ENCODE assay signal across 1 cellular context in the genomic region with DNA sequence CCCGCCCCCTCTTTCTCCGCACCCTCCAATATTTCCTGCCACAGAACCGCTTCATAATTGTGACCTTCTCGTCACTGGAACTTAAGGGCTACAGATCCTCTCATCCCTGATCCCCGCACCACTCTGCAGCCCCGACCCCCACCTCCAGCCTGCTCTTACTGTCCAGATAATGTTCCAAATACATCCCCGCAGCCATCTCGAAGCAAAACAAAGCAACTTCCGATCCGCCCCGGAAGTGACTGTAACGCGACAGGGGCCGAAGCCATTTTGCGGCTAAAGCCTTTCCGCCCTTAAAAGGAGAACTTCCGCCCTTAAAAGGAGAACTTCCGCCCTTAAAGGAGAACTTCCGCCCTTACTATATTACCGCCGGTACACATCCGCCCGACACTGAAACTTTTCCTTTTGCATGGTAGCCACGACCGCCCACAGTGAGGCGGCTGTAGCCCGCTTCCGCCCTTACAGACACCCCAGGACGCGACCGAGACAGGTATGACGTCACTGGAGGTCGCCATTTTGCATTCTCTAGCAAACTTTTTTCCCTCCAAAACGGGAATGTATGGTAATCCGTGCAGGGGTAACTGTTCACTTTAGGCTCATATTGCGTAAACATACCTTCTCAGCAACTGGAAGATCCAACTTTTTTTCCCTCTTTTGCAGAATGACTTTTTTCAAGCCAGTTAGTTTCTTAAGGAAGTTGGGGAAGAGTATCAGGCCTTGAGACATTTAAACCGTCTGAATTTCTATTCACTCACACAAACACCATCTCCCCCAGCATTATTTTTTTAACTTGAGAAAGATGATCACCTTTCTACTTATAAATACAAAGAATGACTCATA.
TF ChIP-seq lines count a peak whose summit lies in the region.

A gene (minus strand): TSS at position 214 of the 837 bp plus-strand sequence. CDS start 18 bp downstream, at position 196.

TF ChIP-seq in HepG2, 621 proteins besides CTCF, POLR2A, EP300 and RAD21 (continued from another document and continues in another):
- TF ChIP-seq, protein P1, sequence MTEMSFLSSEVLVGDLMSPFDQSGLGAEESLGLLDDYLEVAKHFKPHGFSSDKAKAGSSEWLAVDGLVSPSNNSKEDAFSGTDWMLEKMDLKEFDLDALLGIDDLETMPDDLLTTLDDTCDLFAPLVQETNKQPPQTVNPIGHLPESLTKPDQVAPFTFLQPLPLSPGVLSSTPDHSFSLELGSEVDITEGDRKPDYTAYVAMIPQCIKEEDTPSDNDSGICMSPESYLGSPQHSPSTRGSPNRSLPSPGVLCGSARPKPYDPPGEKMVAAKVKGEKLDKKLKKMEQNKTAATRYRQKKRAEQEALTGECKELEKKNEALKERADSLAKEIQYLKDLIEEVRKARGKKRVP (CRISPR knock-in tag; IDR thresholded peaks at IDR 0.05) = peak in 1 of 2 experiments; percentile 72; a peak in 2 of 4 replicates
- TF ChIP-seq NBN (conservative IDR thresholded peaks at IDR 0.05) (no peak), ZNF780A (CRISPR knock-in tag; IDR thresholded peaks at IDR 0.05) (0 out of 2 replicates have a peak, but pooled peaks have one; percentile 56), ZNF296 (CRISPR knock-in tag; conservative IDR thresholded peaks at IDR 0.05) (no peak; the same call in 1 of the 2 replicates), SIN3A (IDR thresholded peaks at IDR 0.05; ENCODE audit: borderline replicate concordance, low read depth, low read length) (0 out of 2 replicates have a peak, but pooled peaks have one; percentile 25), MATR3 (CRISPR knock-in tag; IDR thresholded peaks at IDR 0.05) (no peak), ELF4 (CRISPR knock-in tag; IDR thresholded peaks at IDR 0.05; ENCODE audit: borderline replicate concordance) (peak; percentile 100), MIER3 (CRISPR knock-in tag; IDR thresholded peaks at IDR 0.05; ENCODE audit: borderline replicate concordance) (peak; percentile 79), ZNF33B (CRISPR knock-in tag; IDR thresholded peaks at IDR 0.05) (peak; percentile 67; the same call in 1 of the 2 replicates), ZNF747 (CRISPR knock-in tag; IDR thresholded peaks at IDR 0.05; ENCODE audit: borderline replicate concordance) (0 out of 2 replicates have a peak, but pooled peaks have one; percentile 71), KDM5A (IDR thresholded peaks at IDR 0.05; ENCODE audit: borderline replicate concordance, low read length) (peak; percentile 98), HHEX (CRISPR knock-in tag; IDR thresholded peaks at IDR 0.05) (no peak), KLF9 (CRISPR knock-in tag; IDR thresholded peaks at IDR 0.05; ENCODE audit: low read depth) (0 out of 2 replicates have a peak, but pooled peaks have one; percentile 42), ZNF44 (CRISPR knock-in tag; IDR thresholded peaks at IDR 0.05) (peak; percentile 51; the same call in 1 of the 2 replicates), ZFP36L1 (CRISPR knock-in tag; IDR thresholded peaks at IDR 0.05) (0 out of 2 replicates have a peak, but pooled peaks have one; percentile 18), SIX1 (CRISPR knock-in tag; IDR thresholded peaks at IDR 0.05; ENCODE audit: borderline replicate concordance) (peak; percentile 52; the same call in 1 of the 2 replicates), ZNF772 (CRISPR knock-in tag; IDR thresholded peaks at IDR 0.05) (peak; percentile 78), ZFP36 (IDR thresholded peaks at IDR 0.05; ENCODE audit: borderline replicate concordance, low read depth, low read length, partially characterized antibody) (peak; percentile 34), CHD4 (IDR thresholded peaks at IDR 0.05; ENCODE audit: borderline replicate concordance, low read length) (peak; percentile 3; the same call in 1 of the 2 replicates), ELF3 (CRISPR knock-in tag; IDR thresholded peaks at IDR 0.05) (peak; percentile 79; the same call in 1 of the 2 replicates), ASH2L (IDR thresholded peaks at IDR 0.05; ENCODE audit: insufficient read length, low read depth, low read length) (peak; percentile 88), DNMT1 (CRISPR knock-in tag; IDR thresholded peaks at IDR 0.05) (no peak), HOXA5 (CRISPR knock-in tag; IDR thresholded peaks at IDR 0.05) (peak; percentile 74), ZFP62 (CRISPR knock-in tag; IDR thresholded peaks at IDR 0.05) (no peak), SIN3B (IDR thresholded peaks at IDR 0.05; ENCODE audit: low read length) (peak; percentile 88), ZNF615 (CRISPR knock-in tag; IDR thresholded peaks at IDR 0.05; ENCODE audit: borderline replicate concordance) (peak; percentile 98)
- TF ChIP-seq, protein P2, sequence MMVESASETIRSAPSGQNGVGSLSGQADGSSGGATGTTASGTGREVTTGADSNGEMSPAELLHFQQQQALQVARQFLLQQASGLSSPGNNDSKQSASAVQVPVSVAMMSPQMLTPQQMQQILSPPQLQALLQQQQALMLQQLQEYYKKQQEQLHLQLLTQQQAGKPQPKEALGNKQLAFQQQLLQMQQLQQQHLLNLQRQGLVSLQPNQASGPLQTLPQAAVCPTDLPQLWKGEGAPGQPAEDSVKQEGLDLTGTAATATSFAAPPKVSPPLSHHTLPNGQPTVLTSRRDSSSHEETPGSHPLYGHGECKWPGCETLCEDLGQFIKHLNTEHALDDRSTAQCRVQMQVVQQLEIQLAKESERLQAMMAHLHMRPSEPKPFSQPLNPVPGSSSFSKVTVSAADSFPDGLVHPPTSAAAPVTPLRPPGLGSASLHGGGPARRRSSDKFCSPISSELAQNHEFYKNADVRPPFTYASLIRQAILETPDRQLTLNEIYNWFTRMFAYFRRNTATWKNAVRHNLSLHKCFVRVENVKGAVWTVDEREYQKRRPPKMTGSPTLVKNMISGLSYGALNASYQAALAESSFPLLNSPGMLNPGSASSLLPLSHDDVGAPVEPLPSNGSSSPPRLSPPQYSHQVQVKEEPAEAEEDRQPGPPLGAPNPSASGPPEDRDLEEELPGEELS (CRISPR knock-in tag; IDR thresholded peaks at IDR 0.05) = peak; percentile 69; the same call in 1 of the 2 replicates
- TF ChIP-seq, protein P3, sequence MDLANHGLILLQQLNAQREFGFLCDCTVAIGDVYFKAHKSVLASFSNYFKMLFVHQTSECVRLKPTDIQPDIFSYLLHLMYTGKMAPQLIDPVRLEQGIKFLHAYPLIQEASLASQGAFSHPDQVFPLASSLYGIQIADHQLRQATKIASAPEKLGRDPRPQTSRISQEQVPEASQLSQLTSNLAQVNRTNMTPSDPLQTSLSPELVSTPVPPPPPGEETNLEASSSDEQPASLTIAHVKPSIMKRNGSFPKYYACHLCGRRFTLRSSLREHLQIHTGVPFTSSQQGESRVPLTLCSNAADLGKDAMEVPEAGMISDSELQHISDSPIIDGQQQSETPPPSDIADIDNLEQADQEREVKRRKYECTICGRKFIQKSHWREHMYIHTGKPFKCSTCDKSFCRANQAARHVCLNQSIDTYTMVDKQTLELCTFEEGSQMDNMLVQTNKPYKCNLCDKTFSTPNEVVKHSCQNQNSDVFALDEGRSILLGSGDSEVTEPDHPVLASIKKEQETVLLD (CRISPR knock-in tag; IDR thresholded peaks at IDR 0.05; ENCODE audit: low read depth) = peak; percentile 75; the same call in 1 of the 2 replicates
- TF ChIP-seq, protein P4, sequence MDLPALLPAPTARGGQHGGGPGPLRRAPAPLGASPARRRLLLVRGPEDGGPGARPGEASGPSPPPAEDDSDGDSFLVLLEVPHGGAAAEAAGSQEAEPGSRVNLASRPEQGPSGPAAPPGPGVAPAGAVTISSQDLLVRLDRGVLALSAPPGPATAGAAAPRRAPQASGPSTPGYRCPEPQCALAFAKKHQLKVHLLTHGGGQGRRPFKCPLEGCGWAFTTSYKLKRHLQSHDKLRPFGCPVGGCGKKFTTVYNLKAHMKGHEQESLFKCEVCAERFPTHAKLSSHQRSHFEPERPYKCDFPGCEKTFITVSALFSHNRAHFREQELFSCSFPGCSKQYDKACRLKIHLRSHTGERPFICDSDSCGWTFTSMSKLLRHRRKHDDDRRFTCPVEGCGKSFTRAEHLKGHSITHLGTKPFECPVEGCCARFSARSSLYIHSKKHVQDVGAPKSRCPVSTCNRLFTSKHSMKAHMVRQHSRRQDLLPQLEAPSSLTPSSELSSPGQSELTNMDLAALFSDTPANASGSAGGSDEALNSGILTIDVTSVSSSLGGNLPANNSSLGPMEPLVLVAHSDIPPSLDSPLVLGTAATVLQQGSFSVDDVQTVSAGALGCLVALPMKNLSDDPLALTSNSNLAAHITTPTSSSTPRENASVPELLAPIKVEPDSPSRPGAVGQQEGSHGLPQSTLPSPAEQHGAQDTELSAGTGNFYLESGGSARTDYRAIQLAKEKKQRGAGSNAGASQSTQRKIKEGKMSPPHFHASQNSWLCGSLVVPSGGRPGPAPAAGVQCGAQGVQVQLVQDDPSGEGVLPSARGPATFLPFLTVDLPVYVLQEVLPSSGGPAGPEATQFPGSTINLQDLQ (CRISPR knock-in tag; IDR thresholded peaks at IDR 0.05) = peak; percentile 14; the same call in 1 of the 2 replicates
- TF ChIP-seq, protein P5, sequence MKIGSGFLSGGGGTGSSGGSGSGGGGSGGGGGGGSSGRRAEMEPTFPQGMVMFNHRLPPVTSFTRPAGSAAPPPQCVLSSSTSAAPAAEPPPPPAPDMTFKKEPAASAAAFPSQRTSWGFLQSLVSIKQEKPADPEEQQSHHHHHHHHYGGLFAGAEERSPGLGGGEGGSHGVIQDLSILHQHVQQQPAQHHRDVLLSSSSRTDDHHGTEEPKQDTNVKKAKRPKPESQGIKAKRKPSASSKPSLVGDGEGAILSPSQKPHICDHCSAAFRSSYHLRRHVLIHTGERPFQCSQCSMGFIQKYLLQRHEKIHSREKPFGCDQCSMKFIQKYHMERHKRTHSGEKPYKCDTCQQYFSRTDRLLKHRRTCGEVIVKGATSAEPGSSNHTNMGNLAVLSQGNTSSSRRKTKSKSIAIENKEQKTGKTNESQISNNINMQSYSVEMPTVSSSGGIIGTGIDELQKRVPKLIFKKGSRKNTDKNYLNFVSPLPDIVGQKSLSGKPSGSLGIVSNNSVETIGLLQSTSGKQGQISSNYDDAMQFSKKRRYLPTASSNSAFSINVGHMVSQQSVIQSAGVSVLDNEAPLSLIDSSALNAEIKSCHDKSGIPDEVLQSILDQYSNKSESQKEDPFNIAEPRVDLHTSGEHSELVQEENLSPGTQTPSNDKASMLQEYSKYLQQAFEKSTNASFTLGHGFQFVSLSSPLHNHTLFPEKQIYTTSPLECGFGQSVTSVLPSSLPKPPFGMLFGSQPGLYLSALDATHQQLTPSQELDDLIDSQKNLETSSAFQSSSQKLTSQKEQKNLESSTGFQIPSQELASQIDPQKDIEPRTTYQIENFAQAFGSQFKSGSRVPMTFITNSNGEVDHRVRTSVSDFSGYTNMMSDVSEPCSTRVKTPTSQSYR (CRISPR knock-in tag; IDR thresholded peaks at IDR 0.05; ENCODE audit: borderline replicate concordance) = peak; percentile 4; the same call in 1 of the 2 replicates
- TF ChIP-seq, protein P6, sequence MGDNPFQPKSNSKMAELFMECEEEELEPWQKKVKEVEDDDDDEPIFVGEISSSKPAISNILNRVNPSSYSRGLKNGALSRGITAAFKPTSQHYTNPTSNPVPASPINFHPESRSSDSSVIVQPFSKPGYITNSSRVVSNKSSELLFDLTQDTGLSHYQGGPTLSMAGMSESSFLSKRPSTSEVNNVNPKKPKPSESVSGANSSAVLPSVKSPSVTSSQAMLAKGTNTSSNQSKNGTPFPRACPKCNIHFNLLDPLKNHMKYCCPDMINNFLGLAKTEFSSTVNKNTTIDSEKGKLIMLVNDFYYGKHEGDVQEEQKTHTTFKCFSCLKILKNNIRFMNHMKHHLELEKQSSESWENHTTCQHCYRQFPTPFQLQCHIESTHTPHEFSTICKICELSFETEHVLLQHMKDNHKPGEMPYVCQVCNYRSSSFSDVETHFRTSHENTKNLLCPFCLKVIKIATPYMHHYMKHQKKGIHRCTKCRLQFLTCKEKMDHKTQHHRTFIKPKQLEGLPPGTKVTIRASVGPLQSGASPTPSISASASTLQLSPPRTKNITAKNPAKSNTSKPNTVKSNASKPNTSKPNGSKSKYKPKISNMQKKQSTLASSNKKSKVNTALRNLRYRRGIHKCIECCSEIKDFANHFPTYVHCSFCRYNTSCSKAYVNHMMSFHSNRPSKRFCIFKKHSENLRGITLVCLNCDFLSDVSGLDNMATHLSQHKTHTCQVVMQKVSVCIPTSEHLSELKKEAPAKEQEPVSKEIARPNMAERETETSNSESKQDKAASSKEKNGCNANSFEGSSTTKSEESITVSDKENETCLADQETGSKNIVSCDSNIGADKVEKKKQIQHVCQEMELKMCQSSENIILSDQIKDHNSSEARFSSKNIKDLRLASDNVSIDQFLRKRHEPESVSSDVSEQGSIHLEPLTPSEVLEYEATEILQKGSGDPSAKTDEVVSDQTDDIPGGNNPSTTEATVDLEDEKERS (CRISPR knock-in tag; IDR thresholded peaks at IDR 0.05) = 0 out of 2 replicates have a peak, but pooled peaks have one; percentile 22
- TF ChIP-seq, protein P7, sequence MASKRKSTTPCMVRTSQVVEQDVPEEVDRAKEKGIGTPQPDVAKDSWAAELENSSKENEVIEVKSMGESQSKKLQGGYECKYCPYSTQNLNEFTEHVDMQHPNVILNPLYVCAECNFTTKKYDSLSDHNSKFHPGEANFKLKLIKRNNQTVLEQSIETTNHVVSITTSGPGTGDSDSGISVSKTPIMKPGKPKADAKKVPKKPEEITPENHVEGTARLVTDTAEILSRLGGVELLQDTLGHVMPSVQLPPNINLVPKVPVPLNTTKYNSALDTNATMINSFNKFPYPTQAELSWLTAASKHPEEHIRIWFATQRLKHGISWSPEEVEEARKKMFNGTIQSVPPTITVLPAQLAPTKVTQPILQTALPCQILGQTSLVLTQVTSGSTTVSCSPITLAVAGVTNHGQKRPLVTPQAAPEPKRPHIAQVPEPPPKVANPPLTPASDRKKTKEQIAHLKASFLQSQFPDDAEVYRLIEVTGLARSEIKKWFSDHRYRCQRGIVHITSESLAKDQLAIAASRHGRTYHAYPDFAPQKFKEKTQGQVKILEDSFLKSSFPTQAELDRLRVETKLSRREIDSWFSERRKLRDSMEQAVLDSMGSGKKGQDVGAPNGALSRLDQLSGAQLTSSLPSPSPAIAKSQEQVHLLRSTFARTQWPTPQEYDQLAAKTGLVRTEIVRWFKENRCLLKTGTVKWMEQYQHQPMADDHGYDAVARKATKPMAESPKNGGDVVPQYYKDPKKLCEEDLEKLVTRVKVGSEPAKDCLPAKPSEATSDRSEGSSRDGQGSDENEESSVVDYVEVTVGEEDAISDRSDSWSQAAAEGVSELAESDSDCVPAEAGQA (IDR thresholded peaks at IDR 0.05; ENCODE audit: low read depth) = peak; percentile 99
- TF ChIP-seq, protein P7 (CRISPR knock-in tag; IDR thresholded peaks at IDR 0.05; ENCODE audit: borderline replicate concordance) = no peak
